ENCODE assay signal across 8 cellular contexts in the genomic region with DNA sequence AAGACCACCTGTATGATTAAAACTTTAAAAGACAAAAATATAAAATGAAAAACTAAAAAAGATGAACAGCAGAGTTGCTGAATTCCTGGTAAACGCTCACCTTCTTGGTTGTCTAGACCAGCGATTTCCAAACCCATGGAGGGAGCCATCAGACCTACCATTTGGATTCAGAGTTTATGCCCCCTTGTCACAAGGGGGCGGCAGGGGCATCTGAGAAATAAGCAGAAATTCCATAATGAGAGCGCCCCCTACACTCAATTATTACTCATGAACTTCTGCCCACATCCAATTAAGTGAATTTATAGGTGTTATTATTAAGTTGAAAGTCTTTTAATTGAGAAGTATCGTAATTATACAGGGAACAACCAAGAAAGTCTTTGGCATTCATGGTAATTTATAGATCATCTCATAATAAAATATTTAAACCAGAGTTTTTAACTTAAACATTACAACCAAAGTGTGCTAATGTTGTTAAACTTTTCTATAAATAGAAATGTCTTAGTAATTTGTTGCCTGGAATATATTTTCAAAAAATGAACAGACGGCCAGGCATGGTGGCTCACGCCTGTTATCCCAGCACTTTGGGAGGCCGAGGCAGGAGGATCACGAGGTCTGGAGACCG. TPM values are rescaled to one million over a fixed set of nuclear protein-coding genes. Genes with fewer than 3 reads are reported as not detected.
DNase-seq lines count a peak whose midpoint lies in the region; ATAC-seq and TF ChIP-seq lines count a peak whose summit lies in the region.

No MANE protein-coding gene starts in this region.

- H3K4me1 ChIP-seq in BE2C (no peaks in the 10 kb centered on the region), HCT116 (ENCODE audit: control insufficient read depth in 1 of 2, insufficient read depth in 2 of 2, low read length in 2 of 2) (no peaks in the 10 kb centered on the region), Panc1 (ENCODE audit: control insufficient read depth, insufficient read depth, low read length) (no peaks in the 10 kb centered on the region; the same call in 1 of the 2 replicates), heart right ventricle (no peaks in the 10 kb centered on the region)

- no peak for TF ChIP-seq POLR2A in HCT116 (IDR thresholded peaks at IDR 0.05; ENCODE audit: borderline replicate concordance, extremely low read depth, insufficient read depth, insufficient read length)

- H3K4me2 ChIP-seq in HCT116 (ENCODE audit: low read length), result no peak overlapping the region

- no peak overlapping the region for H3K27ac Mint-ChIP-seq in activated T-helper 2 cell treated with anti-CD3 and anti-CD28 coated beads, Interferon-gamma antibody, Interleukin-2, Interleukin-4, amounts not matched to agents 10 μg/mL and 5 μg/mL and 100 μg/mL, durations not matched to agents 14 hours and 24 hours and 36 hours

- ATAC-seq in HCT116, result peak; percentile 91
- no peak for ATAC-seq in Panc1
- peak in 5 of 8 donors; percentile 28 to 77 (median 45) for ATAC-seq in heart right ventricle
- ATAC-seq in HG02759 (IDR thresholded peaks at IDR 0.05; ENCODE audit: unreplicated experiment), result no peak

- WGBS in heart right ventricle, 2 donors, result 64 to 67% methylated on average over 10 of the region's 10 CpGs

- H3K79me2 ChIP-seq in HCT116 (ENCODE audit: insufficient read depth, low read length), result no peaks in the 10 kb centered on the region

- in situ Hi-C loops in Panc1 (cut with HindIII; ENCODE audit: low pct_unique_long_range_greater_than_20kb, low sequenced_read_pairs), result no loop called here

- peak; percentile 93 for TF ChIP-seq RAD21 in HCT116 (IDR thresholded peaks at IDR 0.05; ENCODE audit: low read depth)

- no peak overlapping the region for H3K9ac ChIP-seq in HCT116 (ENCODE audit: low read length)

- CTCF ChIA-PET in HCT116 (lab: Charles Lee), result interaction anchor here (0.9 kb wide), 1 partner anchor 199 kb away, joined by 3 read pairs; a partner anchor contains a TSS
- CTCF ChIA-PET in Panc1 (lab: Charles Lee), result no interaction called here

- H3K36me3 Mint-ChIP-seq in activated T-helper 2 cell treated with anti-CD3 and anti-CD28 coated beads, Interferon-gamma antibody, Interleukin-2, Interleukin-4, amounts not matched to agents 10 μg/mL and 5 μg/mL and 100 μg/mL, durations not matched to agents 14 hours and 24 hours and 36 hours (ENCODE audit: low read depth), result no peaks in the 10 kb centered on the region

- POLR2A ChIA-PET in HCT116 (lab: Charles Lee) (no interaction called here), Panc1 (lab: Charles Lee) (no interaction called here)

- H3K27me3 ChIP-seq in BE2C (no peaks in the 10 kb centered on the region), HCT116 (ENCODE audit: insufficient read depth, low read length) (no peaks in the 10 kb centered on the region), Panc1 (ENCODE audit: control insufficient read depth, insufficient read depth, low read length) (no peaks in the 10 kb centered on the region), heart right ventricle (no peaks in the 10 kb centered on the region)

- no peaks in the 10 kb centered on the region for H3K36me3 ChIP-seq in BE2C
- H3K36me3 ChIP-seq in HCT116 (ENCODE audit: control insufficient read depth in 1 of 2, insufficient read depth in 2 of 2, low read length in 2 of 2), result no peaks in the 10 kb centered on the region
- H3K36me3 ChIP-seq in Panc1 (ENCODE audit: control insufficient read depth, insufficient read depth, low read length), result no peaks in the 10 kb centered on the region
- H3K36me3 ChIP-seq in heart right ventricle, result no peaks in the 10 kb centered on the region

- H3K27ac ChIP-seq in HCT116 (ENCODE audit: low read depth, low read length) (no peak overlapping the region), Panc1 (ENCODE audit: low read length) (peak overlapping the region; percentile 29; the same call in 1 of the 2 replicates), heart right ventricle (no peak overlapping the region), coronary artery (no peak overlapping the region)

- no peak overlapping the region for H3K4me3 ChIP-seq in BE2C (ENCODE audit: low read depth, low read length)
- no peak overlapping the region for H3K4me3 ChIP-seq in HCT116 (replicated peaks in 1 of 2; ENCODE audit: low read depth in 1 of 2, low read length in 2 of 2)
- no peak overlapping the region for H3K4me3 ChIP-seq in Panc1 (ENCODE audit: low read depth in 2 of 2, low read length in 2 of 2)
- no peak overlapping the region for H3K4me3 ChIP-seq in heart right ventricle
- no peak overlapping the region for H3K4me3 ChIP-seq in coronary artery

- DNase-seq in BE2C (peak; percentile 75), HCT116 (ENCODE audit: low read depth, low spot score) (peak; percentile 81), Panc1 (ENCODE audit: low read depth, low spot score) (peak; percentile 24), heart right ventricle (peak; percentile 27 to 46), coronary artery (ENCODE audit: low spot score) (no peak)
- peak; percentile 30 for DNase-seq in activated T-helper 2 cell treated with anti-CD3 and anti-CD28 coated beads, Interferon-gamma antibody, Interleukin-2, Interleukin-4, amounts not matched to agents 10 μg/mL and 5 μg/mL and 100 μg/mL, durations not matched to agents 14 hours and 24 hours and 36 hours (ENCODE audit: low spot score)
- peak; percentile 13 for DNase-seq in stimulated activated CD4-positive, alpha-beta T cell treated with anti-CD3 and anti-CD28 coated beads, Interleukin-1b, Interleukin-23, amount 100 ng/mL, for 48 hours

- no peak overlapping the region for H2AFZ ChIP-seq in HCT116 (ENCODE audit: low read depth, low read length, poor library complexity, severe bottlenecking)

- H4K20me1 ChIP-seq in HCT116 (ENCODE audit: insufficient read depth), result no peaks in the 10 kb centered on the region

- no peak overlapping the region for H3K4me3 Mint-ChIP-seq in activated T-helper 2 cell treated with anti-CD3 and anti-CD28 coated beads, Interferon-gamma antibody, Interleukin-2, Interleukin-4, amounts not matched to agents 10 μg/mL and 5 μg/mL and 100 μg/mL, durations not matched to agents 14 hours and 24 hours and 36 hours (ENCODE audit: low read depth)

- no peaks in the 10 kb centered on the region for H3K9me3 Mint-ChIP-seq in activated T-helper 2 cell treated with anti-CD3 and anti-CD28 coated beads, Interferon-gamma antibody, Interleukin-2, Interleukin-4, amounts not matched to agents 10 μg/mL and 5 μg/mL and 100 μg/mL, durations not matched to agents 14 hours and 24 hours and 36 hours

- H3K9me3 ChIP-seq in BE2C (no peaks in the 10 kb centered on the region), HCT116 (ENCODE audit: control insufficient read depth in 1 of 2, insufficient read depth in 1 of 2, low read depth in 1 of 2, low read length in 2 of 2) (no peaks in the 10 kb centered on the region), Panc1 (ENCODE audit: control insufficient read depth, insufficient read depth, low read depth, low read length) (no peaks in the 10 kb centered on the region), heart right ventricle (peaks cover 0 to 6% (median 0%) of the 10 kb centered on the region in 11 donors)

- peak; percentile 97 for TF ChIP-seq CTCF in BE2C (IDR thresholded peaks at IDR 0.05; ENCODE audit: low read depth, low read length)
- peak; percentile 85 to 100 (median 92) for TF ChIP-seq CTCF in HCT116 (IDR thresholded peaks at IDR 0.05 in 2 of 3, conservative IDR thresholded peaks at IDR 0.05 in 1 of 3; ENCODE audit: borderline replicate concordance in 1 of 3, insufficient read depth in 1 of 3, low read depth in 2 of 3, low read length in 2 of 3)
- TF ChIP-seq CTCF in Panc1 (IDR thresholded peaks at IDR 0.05), result peak; percentile 84
- peak in 8 of 9 donors; percentile 49 to 88 (median 70) for TF ChIP-seq CTCF in heart right ventricle (IDR thresholded peaks at IDR 0.05)
- no peak for TF ChIP-seq CTCF in coronary artery (IDR thresholded peaks at IDR 0.05)

- no peaks in the 10 kb centered on the region for H3K9me2 ChIP-seq in HCT116 (ENCODE audit: insufficient read depth)

- no TSS peak for BruUV-seq in HCT116 (replicated peaks; lab: Mats Ljungman, UMichigan)
- BruUV-seq in Panc1 (replicated peaks; lab: Mats Ljungman, UMichigan), result no TSS peak

- intact Hi-C loops in HCT116 (cut with micrococcal nuclease), result loop anchor here (1.0 to 10.0 kb wide), 3 partner anchors 215 to 831 kb away; a partner anchor contains a TSS
- intact Hi-C loops in Panc1 (cut with micrococcal nuclease; ENCODE audit: unreplicated experiment), result no loop called here
- intact Hi-C loops in activated T-helper 2 cell treated with anti-CD3 and anti-CD28 coated beads, Interferon-gamma antibody, Interleukin-2, Interleukin-4, amounts not matched to agents 10 μg/mL and 5 μg/mL and 100 μg/mL, durations not matched to agents 14 hours and 24 hours and 36 hours (cut with micrococcal nuclease), result loop anchor here (2.0 to 5.0 kb wide), 2 partner anchors 215 to 404 kb away; a partner anchor contains a TSS
- intact Hi-C loops in heart right ventricle (cut with DNase I), result loop anchor here in 7 of 10 donors (2.0 to 10.0 kb wide), 5 partner anchors 211 to 404 kb away; a partner anchor contains a TSS

- RAD21 ChIA-PET in HCT116 (lab: Charles Lee; ENCODE audit: low non-redundant PET in 1 of 2, low total read pairs in 2 of 2, uncharacterized antibody in 2 of 2, unreplicated experiment in 2 of 2), result no interaction called here

- peaks cover 8% of the 10 kb centered on the region for H3K4me1 Mint-ChIP-seq in activated T-helper 2 cell treated with anti-CD3 and anti-CD28 coated beads, Interferon-gamma antibody, Interleukin-2, Interleukin-4, amounts not matched to agents 10 μg/mL and 5 μg/mL and 100 μg/mL, durations not matched to agents 14 hours and 24 hours and 36 hours (ENCODE audit: low read depth)

- H3K27me3 Mint-ChIP-seq in activated T-helper 2 cell treated with anti-CD3 and anti-CD28 coated beads, Interferon-gamma antibody, Interleukin-2, Interleukin-4, amounts not matched to agents 10 μg/mL and 5 μg/mL and 100 μg/mL, durations not matched to agents 14 hours and 24 hours and 36 hours (ENCODE audit: low read depth), result peaks cover 27% of the 10 kb centered on the region

TF ChIP-seq in HCT116, 20 proteins besides CTCF, POLR2A, EP300 and RAD21 (continues in another document):
- TF ChIP-seq SP1 (IDR thresholded peaks at IDR 0.05; ENCODE audit: low read depth), result no peak
- no peak for TF ChIP-seq FOSL1 (IDR thresholded peaks at IDR 0.05; ENCODE audit: low read depth)
- TF ChIP-seq, protein P1, sequence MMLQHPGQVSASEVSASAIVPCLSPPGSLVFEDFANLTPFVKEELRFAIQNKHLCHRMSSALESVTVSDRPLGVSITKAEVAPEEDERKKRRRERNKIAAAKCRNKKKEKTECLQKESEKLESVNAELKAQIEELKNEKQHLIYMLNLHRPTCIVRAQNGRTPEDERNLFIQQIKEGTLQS (IDR thresholded peaks at IDR 0.05), result no peak

RNA-seq across cellular contexts. Expression of a gene that starts 35.2 kb away (rescaled TPM):
- 0.12 TPM for polyA plus RNA-seq in BE2C (2012; ENCODE audit: insufficient read depth, insufficient read length, low read depth)
- total RNA-seq in HCT116 (2021; ENCODE audit: unreplicated experiment) (not detected), Panc1 (2021; ENCODE audit: unreplicated experiment) (not detected), heart right ventricle (not detected)
- polyA plus RNA-seq in HCT116 (2012), result not detected in 2 replicates
- not detected for polyA plus RNA-seq in Panc1 (2012; ENCODE audit: insufficient read length)
- total RNA-seq in activated T-helper 2 cell treated with anti-CD3 and anti-CD28 coated beads, Interferon-gamma antibody, Interleukin-2, Interleukin-4, amounts not matched to agents 10 μg/mL and 5 μg/mL and 100 μg/mL, durations not matched to agents 14 hours and 24 hours and 36 hours, result not detected in 2 replicates
- not detected for polyA plus RNA-seq in heart right ventricle

Comparison
In these comparisons a context has a peak if more than half of its experiments do, and no peak if none do; other contexts are left out.
1. ATAC-seq: peak in HCT116 (single experiment) and heart right ventricle (5 of 8); none in Panc1 (single experiment) and HG02759 (single experiment).